ENCODE assay signal across 20 cellular contexts in the genomic region with DNA sequence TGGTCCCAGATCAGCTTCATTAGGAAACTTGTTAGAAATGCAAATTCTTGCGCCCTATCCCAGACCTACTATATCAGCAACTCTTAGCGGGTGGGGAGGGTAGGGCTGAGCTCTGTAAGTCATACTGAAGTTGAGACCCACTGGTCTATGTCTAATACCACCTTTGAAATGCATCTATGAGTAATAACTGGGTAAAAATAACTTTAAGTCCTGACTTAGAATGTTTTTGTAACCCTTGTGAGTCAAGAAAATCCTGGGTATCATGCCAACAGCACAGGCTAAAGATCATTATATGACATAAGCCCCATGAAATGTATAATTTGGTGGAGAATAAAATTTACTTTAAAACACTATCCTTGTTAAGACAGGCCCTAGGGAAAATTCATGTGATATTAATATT. TPM values are rescaled to one million over a fixed set of nuclear protein-coding genes. Genes with fewer than 3 reads are reported as not detected.
A peak's percentile ranks its signal among the peaks of the same experiment; 100 is the strongest.
DNase-seq lines count a peak whose midpoint lies in the region; ATAC-seq, FAIRE-seq and TF ChIP-seq lines count a peak whose summit lies in the region.
"Had no signal": no experiment of that assay in that cellular context is flagged by ENCODE, and none has a peak within 500 bp of the region (broad histone marks: within the 10 kb centered on the region; RNA-seq: fewer than 3 reads in every experiment).

No MANE protein-coding gene starts in this region.

- no peaks in the 10 kb centered on the region for H3K36me3 ChIP-seq in breast epithelium
- peaks cover 35% of the 10 kb centered on the region for H3K36me3 ChIP-seq in astrocyte (ENCODE audit: insufficient read depth, low read length)
- H3K36me3 ChIP-seq in smooth muscle cell (ENCODE audit: low read depth) = peaks cover 32% of the 10 kb centered on the region

- DNase-seq in MCF 10A (ENCODE audit: unreplicated experiment) (peak; percentile 75), breast epithelium (ENCODE audit: low spot score in 2 of 2) (no peak), astrocyte (ENCODE audit: low read depth) (peak; percentile 92), foreskin keratinocyte (peak; percentile 60 to 78), T-helper 2 cell (no peak), smooth muscle cell (lab: John Stamatoyannopoulos, UW; ENCODE audit: unreplicated experiment) (no peak)
- DNase-seq in effector memory CD8-positive, alpha-beta T cell = no peak
- DNase-seq in stimulated activated naive CD4-positive, alpha-beta T cell treated with Interleukin-2 at 50 U/mL for 16 hours (lab: John Stamatoyannopoulos, UW) = no peak
- DNase-seq: activated CD4-positive, alpha-beta T cell treated with anti-CD3 and anti-CD28 coated beads for 1 hour; activated T-cell treated with anti-CD3 and anti-CD28 coated beads, Interleukin-2, amount 50 U/mL, for 72 hours; DMS53; NCI-H1417 treated with DMSO at 0.1 percent for 48 hours; NCI-H748 treated with DMSO at 0.1 percent for 48 hours; pancreas; substantia nigra had no signal

- H4K20me1 ChIP-seq in astrocyte (ENCODE audit: insufficient read depth, low read length) (no peaks in the 10 kb centered on the region), smooth muscle cell (ENCODE audit: low read depth) (no peaks in the 10 kb centered on the region)

- H3K27me3 Mint-ChIP-seq in MCF 10A (ENCODE audit: insufficient read depth, unreplicated experiment) = no peaks in the 10 kb centered on the region
- no peaks in the 10 kb centered on the region for H3K27me3 Mint-ChIP-seq in astrocyte (ENCODE audit: low read depth, unreplicated experiment)
- H3K27me3 Mint-ChIP-seq in effector memory CD8-positive, alpha-beta T cell = no peaks in the 10 kb centered on the region

- no peak overlapping the region for H2AFZ ChIP-seq in astrocyte (ENCODE audit: low read depth, low read length)
- no peak overlapping the region for H2AFZ ChIP-seq in smooth muscle cell (ENCODE audit: low read depth)

- H3K27ac Mint-ChIP-seq in MCF 10A (ENCODE audit: low read depth, unreplicated experiment) (peak overlapping the region; percentile 14), astrocyte (ENCODE audit: unreplicated experiment) (peak overlapping the region; percentile 20)
- no peak overlapping the region for H3K27ac Mint-ChIP-seq in effector memory CD8-positive, alpha-beta T cell
- H3K27ac Mint-ChIP-seq: activated T-cell treated with anti-CD3 and anti-CD28 coated beads, Interleukin-2, amount 50 U/mL, for 72 hours had no signal

- TF ChIP-seq POLR2A in breast epithelium (IDR thresholded peaks at IDR 0.05) = no peak

- peaks cover 2% of the 10 kb centered on the region for H3F3A ChIP-seq in smooth muscle cell (ENCODE audit: low read depth)

- POLR2A ChIA-PET in MCF 10A (lab: Yijun Ruan, JAX) = interaction anchor here (0.6 to 1.7 kb wide), 2 partner anchors 11 to 39 kb away, joined by 3 to 7 read pairs; no protein-coding TSS in a partner anchor

- no peaks in the 10 kb centered on the region for H3K9me3 Mint-ChIP-seq in MCF 10A (ENCODE audit: unreplicated experiment)
- no peaks in the 10 kb centered on the region for H3K9me3 Mint-ChIP-seq in astrocyte (ENCODE audit: unreplicated experiment)
- no peaks in the 10 kb centered on the region for H3K9me3 Mint-ChIP-seq in effector memory CD8-positive, alpha-beta T cell
- H3K9me3 Mint-ChIP-seq: activated T-cell treated with anti-CD3 and anti-CD28 coated beads, Interleukin-2, amount 50 U/mL, for 72 hours had no signal

- H3K4me2 ChIP-seq in astrocyte (ENCODE audit: low read length) (peak overlapping the region; percentile 79), smooth muscle cell (no peak overlapping the region)

- peak; percentile 72 for FAIRE-seq in astrocyte (lab: Jason Lieb, UNC)
- FAIRE-seq: pancreas had no signal

- H3K9me3 ChIP-seq in breast epithelium (no peaks in the 10 kb centered on the region), astrocyte (ENCODE audit: insufficient read depth, low read depth, low read length) (no peaks in the 10 kb centered on the region), smooth muscle cell (replicated peaks; ENCODE audit: low read depth) (no peaks in the 10 kb centered on the region)
- H3K9me3 ChIP-seq: gastroesophageal sphincter, left lung, pancreas, SJSA1 had no signal

- no peak overlapping the region for H3K4me3 Mint-ChIP-seq in MCF 10A (ENCODE audit: unreplicated experiment)
- H3K4me3 Mint-ChIP-seq in astrocyte (ENCODE audit: unreplicated experiment) = no peak overlapping the region
- no peak overlapping the region for H3K4me3 Mint-ChIP-seq in effector memory CD8-positive, alpha-beta T cell
- H3K4me3 Mint-ChIP-seq: activated T-cell treated with anti-CD3 and anti-CD28 coated beads, Interleukin-2, amount 50 U/mL, for 72 hours had no signal

- H3K79me2 ChIP-seq in astrocyte (ENCODE audit: insufficient read depth, low read length) (no peaks in the 10 kb centered on the region), smooth muscle cell (ENCODE audit: low read depth) (no peaks in the 10 kb centered on the region)

- H3K4me1 Mint-ChIP-seq in MCF 10A (ENCODE audit: insufficient read depth, unreplicated experiment) (peaks cover 11% of the 10 kb centered on the region), astrocyte (ENCODE audit: low read depth, unreplicated experiment) (peaks cover 10% of the 10 kb centered on the region)
- no peaks in the 10 kb centered on the region for H3K4me1 Mint-ChIP-seq in effector memory CD8-positive, alpha-beta T cell (ENCODE audit: low read depth in 2 of 2)

- TF ChIP-seq CTCF in MCF 10A (IDR thresholded peaks at IDR 0.05; ENCODE audit: unreplicated experiment) = no peak
- no peak for TF ChIP-seq CTCF in breast epithelium (IDR thresholded peaks at IDR 0.05)
- TF ChIP-seq CTCF in astrocyte (IDR thresholded peaks at IDR 0.05; ENCODE audit: insufficient read depth, low read depth, low read length) = no peak
- no peak for TF ChIP-seq CTCF in foreskin keratinocyte (conservative IDR thresholded peaks at IDR 0.05)
- TF ChIP-seq CTCF in smooth muscle cell (IDR thresholded peaks at IDR 0.05; ENCODE audit: borderline replicate concordance, insufficient read depth, poor library complexity, severe bottlenecking) = no peak

- H3K4me3 ChIP-seq in breast epithelium (no peak overlapping the region), astrocyte (ENCODE audit: insufficient read depth, low read depth, low read length) (no peak overlapping the region), smooth muscle cell (no peak overlapping the region)
- H3K4me3 ChIP-seq: gastroesophageal sphincter, left lung, pancreas, SJSA1 had no signal

- WGBS in smooth muscle cell (ENCODE audit: low lambda C conversion rate) = 89% methylated on average over 2 of the region's 2 CpGs

- no TSS peak for BruUV-seq in MCF 10A (replicated peaks; lab: Mats Ljungman, UMichigan)

- peak overlapping the region; percentile 73 for H3K9ac ChIP-seq in astrocyte (ENCODE audit: low read length)
- H3K9ac ChIP-seq in smooth muscle cell (ENCODE audit: low read depth) = no peak overlapping the region

- intact Hi-C loops in MCF 10A (cut with micrococcal nuclease) = no loop called here
- intact Hi-C loops in breast epithelium (cut with DNase I; ENCODE audit: low total_unique reads) = no loop called here

- ATAC-seq in foreskin keratinocyte = peak; percentile 72
- ATAC-seq in effector memory CD8-positive, alpha-beta T cell (replicated peaks) = no peak
- ATAC-seq: activated T-cell treated with anti-CD3 and anti-CD28 coated beads, Interleukin-2, amount 50 U/mL, for 72 hours; gastroesophageal sphincter; left lung; pancreas had no signal

- no peaks in the 10 kb centered on the region for H3K4me1 ChIP-seq in breast epithelium
- H3K4me1 ChIP-seq in astrocyte (ENCODE audit: insufficient read depth, low read length) = peaks cover 18% of the 10 kb centered on the region
- H3K4me1 ChIP-seq in foreskin keratinocyte = no peaks in the 10 kb centered on the region
- no peaks in the 10 kb centered on the region for H3K4me1 ChIP-seq in smooth muscle cell (ENCODE audit: low read depth)
- H3K4me1 ChIP-seq: left lung, pancreas had no signal

- CTCF ChIA-PET in MCF 10A (lab: Yijun Ruan, JAX) = interaction anchor here (0.7 to 1.0 kb wide), 3 partner anchors 11 to 595 kb away, joined by 3 to 4 read pairs (median 3); no protein-coding TSS in a partner anchor

- no peak overlapping the region for H3K27ac ChIP-seq in breast epithelium
- H3K27ac ChIP-seq in astrocyte (ENCODE audit: low read depth, low read length) = peak overlapping the region; percentile 85
- no peak overlapping the region for H3K27ac ChIP-seq in foreskin keratinocyte
- no peak overlapping the region for H3K27ac ChIP-seq in smooth muscle cell (ENCODE audit: low read depth)
- H3K27ac ChIP-seq: 22Rv1, gastroesophageal sphincter, HL-60, left lung, pancreas, SJSA1 had no signal

- H3K27me3 ChIP-seq in breast epithelium = no peaks in the 10 kb centered on the region
- no peaks in the 10 kb centered on the region for H3K27me3 ChIP-seq in astrocyte (ENCODE audit: insufficient read depth, low read length)
- H3K27me3 ChIP-seq in foreskin keratinocyte = no peaks in the 10 kb centered on the region
- H3K27me3 ChIP-seq in smooth muscle cell (ENCODE audit: low read depth) = no peaks in the 10 kb centered on the region
- H3K27me3 ChIP-seq: gastroesophageal sphincter, left lung, pancreas, SJSA1 had no signal

- H3K36me3 Mint-ChIP-seq in MCF 10A (ENCODE audit: insufficient read depth, unreplicated experiment) (peaks cover 41% of the 10 kb centered on the region), astrocyte (ENCODE audit: low read depth, unreplicated experiment) (no peaks in the 10 kb centered on the region)
- peaks cover 41% of the 10 kb centered on the region for H3K36me3 Mint-ChIP-seq in effector memory CD8-positive, alpha-beta T cell (ENCODE audit: insufficient read depth)

RNA-seq across cellular contexts. Expression of a gene that starts 41.4 kb away (rescaled TPM):
- total RNA-seq in MCF 10A (2022) (22.0 and 23.9 TPM in 2 replicates), breast epithelium (10 to 100 TPM; 46.5 to 57.4 (median 56.2) TPM), astrocyte (40.0 and 42.5 TPM in 2 replicates), foreskin keratinocyte (28.8 and 29.8 TPM in 2 replicates), smooth muscle cell (62.0 and 73.4 TPM in 2 replicates)
- polyA plus RNA-seq in foreskin keratinocyte (5.6 and 7.1 TPM in 2 replicates), smooth muscle cell (18.5 and 18.8 TPM in 2 replicates)

RNA-seq across cellular contexts. Expression of a gene that starts 51.7 kb away (rescaled TPM):
- total RNA-seq in MCF 10A (2022) (16.1 and 18.3 TPM in 2 replicates), breast epithelium (10 to 100 TPM; 13.3 to 29.0 (median 20.6) TPM), astrocyte (23.1 and 24.2 TPM in 2 replicates), foreskin keratinocyte (11.7 and 12.0 TPM in 2 replicates), smooth muscle cell (14.5 and 46.9 TPM in 2 replicates)
- polyA plus RNA-seq in foreskin keratinocyte (7.4 and 8.7 TPM in 2 replicates), smooth muscle cell (13.4 and 16.5 TPM in 2 replicates)

RNA-seq across cellular contexts. Expression of a gene that starts 51.8 kb away (rescaled TPM):
- total RNA-seq in MCF 10A (2022) (46.6 and 61.7 TPM in 2 replicates), breast epithelium (10 to 100 TPM; 37.9 to 51.1 (median 46.9) TPM), astrocyte (47.5 and 48.5 TPM in 2 replicates), foreskin keratinocyte (58.3 and 65.0 TPM in 2 replicates), smooth muscle cell (41.8 and 51.4 TPM in 2 replicates)
- polyA plus RNA-seq in foreskin keratinocyte (50.2 and 56.3 TPM in 2 replicates), smooth muscle cell (18.9 and 19.1 TPM in 2 replicates)

Comparison
In these comparisons a context has a peak if more than half of its experiments do, and no peak if none do; other contexts are left out.
1. DNase-seq: peak in MCF 10A (single experiment), astrocyte (single experiment) and foreskin keratinocyte (2 of 2); none in breast epithelium (0 of 2), T-helper 2 cell (0 of 5), effector memory CD8-positive, alpha-beta T cell (0 of 3), stimulated activated naive CD4-positive, alpha-beta T cell treated with Interleukin-2 at 50 U/mL for 16 hours (single experiment) and smooth muscle cell (single experiment).
2. H3K27ac Mint-ChIP-seq: peak in MCF 10A (single experiment) and astrocyte (single experiment); none in effector memory CD8-positive, alpha-beta T cell (0 of 2).